19 cellular contexts compared by ENCODE assay signal in genomic region chr13:27086599-27087265, GRCh38.
DNase-seq lines count a peak whose midpoint lies in the region; ATAC-seq and TF ChIP-seq lines count a peak whose summit lies in the region.
"Had no signal": no experiment of that assay in that cellular context is flagged by ENCODE, and none has a peak within 500 bp of the region (broad histone marks: within the 10 kb centered on the region; RNA-seq: fewer than 3 reads in every experiment).

No MANE protein-coding gene starts in this region.

- DNase-seq in activated T-cell treated with anti-CD3 and anti-CD28 coated beads, Interleukin-2, amount 50 U/mL, for 72 hours, result no peak
- no peak for DNase-seq in activated T-cell treated with anti-CD3 and anti-CD28 coated beads, Interleukin-2, amount 50 U/mL, for 4 hours
- DNase-seq in IMR-90 (peak; percentile 40), nephron progenitor cell (no peak), breast epithelium (ENCODE audit: low spot score in 2 of 2) (no peak), activated gamma-delta T cell (lab: John Stamatoyannopoulos, UW) (no peak)
- no peak for DNase-seq in activated T-helper 2 cell treated with anti-CD3 and anti-CD28 coated beads, Interferon-gamma antibody, Interleukin-2, Interleukin-4, amounts not matched to agents 10 μg/mL and 5 μg/mL and 100 μg/mL, durations not matched to agents 14 hours and 24 hours and 36 hours (ENCODE audit: low spot score)
- DNase-seq: AML-193; Caco-2; NCI-H1092; NCI-H2107; NCI-H226; NCI-H526; NK-92 treated with Interleukin-12 subunit alpha and Interleukin-12 subunit beta, amount 100 ng/mL, for 24 hours; OCI-M1; RPMI8226 had no signal

- peak overlapping the region in 1 of 2 donors; percentile 54 for H3K4me3 Mint-ChIP-seq in activated T-cell treated with anti-CD3 and anti-CD28 coated beads, Interleukin-2, amount 50 U/mL, for 72 hours
- H3K4me3 Mint-ChIP-seq in activated T-cell treated with anti-CD3 and anti-CD28 coated beads, Interleukin-2, amount 50 U/mL, for 4 hours, result no peak overlapping the region
- H3K4me3 Mint-ChIP-seq in activated T-helper 2 cell treated with anti-CD3 and anti-CD28 coated beads, Interferon-gamma antibody, Interleukin-2, Interleukin-4, amounts not matched to agents 10 μg/mL and 5 μg/mL and 100 μg/mL, durations not matched to agents 14 hours and 24 hours and 36 hours (ENCODE audit: low read depth), result no peak overlapping the region
- H3K4me3 Mint-ChIP-seq in nephron progenitor cell, result no peak overlapping the region

- CTCF ChIA-PET in IMR-90 (lab: Yijun Ruan, JAX), result no interaction called here

- TF ChIP-seq RAD21 in IMR-90 (IDR thresholded peaks at IDR 0.05; ENCODE audit: low read length), result no peak

- no peak overlapping the region for H4K8ac ChIP-seq in IMR-90 (ENCODE audit: low read depth in 2 of 2, low read length in 2 of 2)

- no peak overlapping the region for H3K18ac ChIP-seq in IMR-90 (ENCODE audit: low read depth, low read length)

- H3K27ac ChIP-seq in IMR-90 (ENCODE audit: insufficient read depth, low read length) (peak overlapping the region; percentile 21; the same call in 1 of the 2 replicates), breast epithelium (no peak overlapping the region)

- in situ Hi-C loops in IMR-90 (cut with MboI; ENCODE audit: low sequenced_read_pairs), result no loop called here

- no peak overlapping the region for H3K4me2 ChIP-seq in IMR-90 (ENCODE audit: low read depth, low read length)

- H2BK5ac ChIP-seq in IMR-90 (ENCODE audit: low read depth, low read length, poor library complexity, severe bottlenecking), result peak overlapping the region; percentile 79

- peaks cover 2% of the 10 kb centered on the region; the same call in 1 of the 2 replicates for H3K4me1 ChIP-seq in IMR-90 (ENCODE audit: control insufficient read depth, insufficient read depth, low read length)
- no peaks in the 10 kb centered on the region for H3K4me1 ChIP-seq in breast epithelium
- H3K4me1 ChIP-seq: Caco-2 had no signal

- H3K4me3 ChIP-seq in IMR-90 (ENCODE audit: insufficient read depth, low read depth, low read length), result no peak overlapping the region
- no peak overlapping the region for H3K4me3 ChIP-seq in breast epithelium
- H3K4me3 ChIP-seq: K562 had no signal

- no TSS peak for BruUV-seq in IMR-90 (replicated peaks; lab: Mats Ljungman, UMichigan)

- no peak overlapping the region for H2BK15ac ChIP-seq in IMR-90 (ENCODE audit: low read depth, low read length)

- H3K9ac ChIP-seq in IMR-90 (ENCODE audit: low read depth, low read length), result no peak overlapping the region

- H4K20me1 ChIP-seq in IMR-90 (ENCODE audit: insufficient read depth, low read length), result no peaks in the 10 kb centered on the region; the same call in 1 of the 2 replicates

- no peaks in the 10 kb centered on the region for H3K9me3 Mint-ChIP-seq in activated T-cell treated with anti-CD3 and anti-CD28 coated beads, Interleukin-2, amount 50 U/mL, for 72 hours
- no peaks in the 10 kb centered on the region for H3K9me3 Mint-ChIP-seq in activated T-cell treated with anti-CD3 and anti-CD28 coated beads, Interleukin-2, amount 50 U/mL, for 4 hours
- H3K9me3 Mint-ChIP-seq in activated T-helper 2 cell treated with anti-CD3 and anti-CD28 coated beads, Interferon-gamma antibody, Interleukin-2, Interleukin-4, amounts not matched to agents 10 μg/mL and 5 μg/mL and 100 μg/mL, durations not matched to agents 14 hours and 24 hours and 36 hours, result no peaks in the 10 kb centered on the region
- peaks cover 4% of the 10 kb centered on the region for H3K9me3 Mint-ChIP-seq in nephron progenitor cell

- H3K36me3 Mint-ChIP-seq in activated T-cell treated with anti-CD3 and anti-CD28 coated beads, Interleukin-2, amount 50 U/mL, for 72 hours (ENCODE audit: insufficient read depth in 2 of 2), result peaks cover 15 to 32% of the 10 kb centered on the region in 2 donors
- peaks cover 45% of the 10 kb centered on the region for H3K36me3 Mint-ChIP-seq in activated T-cell treated with anti-CD3 and anti-CD28 coated beads, Interleukin-2, amount 50 U/mL, for 4 hours (ENCODE audit: insufficient read depth)
- peaks cover 63% of the 10 kb centered on the region for H3K36me3 Mint-ChIP-seq in activated T-helper 2 cell treated with anti-CD3 and anti-CD28 coated beads, Interferon-gamma antibody, Interleukin-2, Interleukin-4, amounts not matched to agents 10 μg/mL and 5 μg/mL and 100 μg/mL, durations not matched to agents 14 hours and 24 hours and 36 hours (ENCODE audit: low read depth)
- H3K36me3 Mint-ChIP-seq in nephron progenitor cell (ENCODE audit: low read depth), result peaks cover 61% of the 10 kb centered on the region

- H3K9me3 ChIP-seq in IMR-90 (ENCODE audit: control insufficient read depth, insufficient read depth, low read length), result no peaks in the 10 kb centered on the region
- H3K9me3 ChIP-seq in breast epithelium, result no peaks in the 10 kb centered on the region
- H3K9me3 ChIP-seq: Caco-2 had no signal

- H3K36me3 ChIP-seq in IMR-90 (ENCODE audit: control insufficient read depth, insufficient read depth, low read length) (peaks cover 21% of the 10 kb centered on the region), breast epithelium (no peaks in the 10 kb centered on the region)

- H2BK120ac ChIP-seq in IMR-90 (ENCODE audit: low read depth, low read length), result no peak overlapping the region

- WGBS in IMR-90 (ENCODE audit: extremely low coverage in 2 of 2, insufficient read length in 1 of 2), 2 experiments, result 86% methylated on average over 3 of the region's 6 CpGs; no CpG with 5 or more reads in 1 of the 2 experiments

- H3K79me1 ChIP-seq in IMR-90 (ENCODE audit: low read depth in 1 of 2, low read length in 2 of 2), result peaks cover 14 to 46% of the 10 kb centered on the region in 2 experiments

- H4K91ac ChIP-seq in IMR-90 (ENCODE audit: insufficient read depth, low read depth, low read length), result no peak overlapping the region

- H3K27me3 ChIP-seq in IMR-90 (ENCODE audit: control insufficient read depth, insufficient read depth, low read length) (no peaks in the 10 kb centered on the region), breast epithelium (no peaks in the 10 kb centered on the region)

- no peak overlapping the region for H4K5ac ChIP-seq in IMR-90 (ENCODE audit: low read depth, low read length)

- no peak overlapping the region for H2AK9ac ChIP-seq in IMR-90 (replicated peaks; ENCODE audit: low read depth, low read length, poor library complexity)

- peaks cover 14% of the 10 kb centered on the region for H3K4me1 Mint-ChIP-seq in activated T-cell treated with anti-CD3 and anti-CD28 coated beads, Interleukin-2, amount 50 U/mL, for 72 hours (ENCODE audit: low read depth)
- H3K4me1 Mint-ChIP-seq in activated T-cell treated with anti-CD3 and anti-CD28 coated beads, Interleukin-2, amount 50 U/mL, for 4 hours (ENCODE audit: low read depth), result peaks cover 5% of the 10 kb centered on the region
- H3K4me1 Mint-ChIP-seq in activated T-helper 2 cell treated with anti-CD3 and anti-CD28 coated beads, Interferon-gamma antibody, Interleukin-2, Interleukin-4, amounts not matched to agents 10 μg/mL and 5 μg/mL and 100 μg/mL, durations not matched to agents 14 hours and 24 hours and 36 hours (ENCODE audit: low read depth), result peaks cover 9% of the 10 kb centered on the region
- peaks cover 10% of the 10 kb centered on the region for H3K4me1 Mint-ChIP-seq in nephron progenitor cell

- no peak overlapping the region for H3K56ac ChIP-seq in IMR-90 (ENCODE audit: extremely low read depth, insufficient read depth, low read length)

- H2AK5ac ChIP-seq in IMR-90 (ENCODE audit: low read depth, low read length), result peak overlapping the region; percentile 77

- peak; percentile 74 to 89 for ATAC-seq in activated T-cell treated with anti-CD3 and anti-CD28 coated beads, Interleukin-2, amount 50 U/mL, for 72 hours (replicated peaks in 1 of 2)
- ATAC-seq in activated T-cell treated with anti-CD3 and anti-CD28 coated beads, Interleukin-2, amount 50 U/mL, for 4 hours, result no peak
- ATAC-seq in IMR-90 (ENCODE audit: low read depth) (peak; percentile 40; the same call in 1 of the 2 replicates), HG03378 (IDR thresholded peaks at IDR 0.05; ENCODE audit: unreplicated experiment) (no peak)
- ATAC-seq: HCT116, K562 had no signal

- H3K14ac ChIP-seq in IMR-90 (replicated peaks; ENCODE audit: low read depth, low read length), result no peak overlapping the region

- no peak overlapping the region for H3K4ac ChIP-seq in IMR-90 (ENCODE audit: low read depth, low read length)

- H3K9me1 ChIP-seq in IMR-90 (ENCODE audit: insufficient read depth, low read length), result peaks cover 9% of the 10 kb centered on the region

- TF ChIP-seq CTCF in IMR-90 (conservative IDR thresholded peaks at IDR 0.05; ENCODE audit: low read depth, low read length), result no peak
- no peak for TF ChIP-seq CTCF in nephron progenitor cell (IDR thresholded peaks at IDR 0.05)
- TF ChIP-seq CTCF in breast epithelium (IDR thresholded peaks at IDR 0.05), result no peak

- no peak overlapping the region for H3K23ac ChIP-seq in IMR-90 (ENCODE audit: low read depth, low read length)

- no peaks in the 10 kb centered on the region for H3K27me3 Mint-ChIP-seq in activated T-cell treated with anti-CD3 and anti-CD28 coated beads, Interleukin-2, amount 50 U/mL, for 72 hours (ENCODE audit: low read depth)
- no peaks in the 10 kb centered on the region for H3K27me3 Mint-ChIP-seq in activated T-cell treated with anti-CD3 and anti-CD28 coated beads, Interleukin-2, amount 50 U/mL, for 4 hours (ENCODE audit: low read depth)
- H3K27me3 Mint-ChIP-seq in activated T-helper 2 cell treated with anti-CD3 and anti-CD28 coated beads, Interferon-gamma antibody, Interleukin-2, Interleukin-4, amounts not matched to agents 10 μg/mL and 5 μg/mL and 100 μg/mL, durations not matched to agents 14 hours and 24 hours and 36 hours (ENCODE audit: low read depth), result no peaks in the 10 kb centered on the region
- H3K27me3 Mint-ChIP-seq in nephron progenitor cell (ENCODE audit: low read depth, poor library complexity), result no peaks in the 10 kb centered on the region

- intact Hi-C loops in IMR-90 (cut with micrococcal nuclease), result no loop called here
- intact Hi-C loops in activated T-helper 2 cell treated with anti-CD3 and anti-CD28 coated beads, Interferon-gamma antibody, Interleukin-2, Interleukin-4, amounts not matched to agents 10 μg/mL and 5 μg/mL and 100 μg/mL, durations not matched to agents 14 hours and 24 hours and 36 hours (cut with micrococcal nuclease), result no loop called here
- intact Hi-C loops in breast epithelium (cut with DNase I; ENCODE audit: low total_unique reads), result no loop called here

- dilution Hi-C loops in IMR-90 (cut with HindIII; ENCODE audit: low sequenced_read_pairs, unreplicated experiment), result no loop called here

- TF ChIP-seq POLR2A in IMR-90 (IDR thresholded peaks at IDR 0.05; ENCODE audit: low read depth, low read length) (no peak), breast epithelium (IDR thresholded peaks at IDR 0.05) (no peak)

- H2BK20ac ChIP-seq in IMR-90 (ENCODE audit: low read depth, low read length), result no peak overlapping the region

- H3K27ac Mint-ChIP-seq in activated T-cell treated with anti-CD3 and anti-CD28 coated beads, Interleukin-2, amount 50 U/mL, for 72 hours, result peak overlapping the region; percentile 87
- H3K27ac Mint-ChIP-seq in activated T-helper 2 cell treated with anti-CD3 and anti-CD28 coated beads, Interferon-gamma antibody, Interleukin-2, Interleukin-4, amounts not matched to agents 10 μg/mL and 5 μg/mL and 100 μg/mL, durations not matched to agents 14 hours and 24 hours and 36 hours, result peak overlapping the region; percentile 40
- H3K27ac Mint-ChIP-seq in nephron progenitor cell, result peak overlapping the region; percentile 31

- H2AFZ ChIP-seq in IMR-90 (replicated peaks; ENCODE audit: low read length, poor library complexity), result no peak overlapping the region

- POLR2A ChIA-PET in IMR-90 (lab: Charles Lee; ENCODE audit: unreplicated experiment), result no interaction called here

Comparison
In these comparisons a context has a peak if more than half of its experiments do, and no peak if none do; other contexts are left out.
1. ATAC-seq: peak in activated T-cell treated with anti-CD3 and anti-CD28 coated beads, Interleukin-2, amount 50 U/mL, for 72 hours (2 of 2) and IMR-90 (single experiment); none in activated T-cell treated with anti-CD3 and anti-CD28 coated beads, Interleukin-2, amount 50 U/mL, for 4 hours (0 of 2) and HG03378 (single experiment).
2. H3K27ac Mint-ChIP-seq: peak in every context shown above with its lines; median percentile 87 in activated T-cell treated with anti-CD3 and anti-CD28 coated beads, Interleukin-2, amount 50 U/mL, for 72 hours; 40 in activated T-helper 2 cell treated with anti-CD3 and anti-CD28 coated beads, Interferon-gamma antibody, Interleukin-2, Interleukin-4, amounts not matched to agents 10 μg/mL and 5 μg/mL and 100 μg/mL, durations not matched to agents 14 hours and 24 hours and 36 hours; 31 in nephron progenitor cell.